Comparison of ENCODE assay signal across 1 cellular context in genomic region chr19:39480337-39481228, GRCh38.
TF ChIP-seq lines count a peak whose summit lies in the region.

TIMM50 (plus strand) TSS chr19:39480838; CDS start chr19:39480854, 16 bp downstream.

TF ChIP-seq in K562, 482 proteins besides CTCF, POLR2A, EP300 and RAD21 (continued from another document and continues in another):
- TF ChIP-seq ZNF655 (CRISPR knock-in tag; IDR thresholded peaks at IDR 0.05) (no peak), SAP30 (IDR thresholded peaks at IDR 0.05; ENCODE audit: borderline replicate concordance, insufficient read depth, low read depth, low read length, poor library complexity, severe bottlenecking) (peak; percentile 65), ZFX (CRISPR knock-in tag; IDR thresholded peaks at IDR 0.05) (peak; percentile 91), AFF4 (CRISPR knock-in tag; IDR thresholded peaks at IDR 0.05) (no peak; the same call in 1 of the 2 replicates), DPF2 (IDR thresholded peaks at IDR 0.05) (peak; percentile 72), CEBPB (tag; IDR thresholded peaks at IDR 0.05) (0 out of 2 replicates have a peak, but pooled peaks have one; percentile 25), PPARD (CRISPR knock-in tag; IDR thresholded peaks at IDR 0.05) (no peak), CREB3 (tag; conservative IDR thresholded peaks at IDR 0.05; ENCODE audit: low read depth) (no peak), FOXK1 (CRISPR knock-in tag; IDR thresholded peaks at IDR 0.05; ENCODE audit: borderline replicate concordance) (peak; percentile 85; the same call in 1 of the 2 replicates), RBFOX2 (IDR thresholded peaks at IDR 0.05; ENCODE audit: low read depth, low read length) (peak; percentile 96), SREBF2 (CRISPR knock-in tag; IDR thresholded peaks at IDR 0.05) (no peak), NR2C2 (CRISPR knock-in tag; IDR thresholded peaks at IDR 0.05) (peak; percentile 80), NR2C2 (tag; IDR thresholded peaks at IDR 0.05) (peak; percentile 85), ARID1B (IDR thresholded peaks at IDR 0.05) (peak; percentile 50; the same call in 1 of the 2 replicates), HMGXB4 (CRISPR knock-in tag; IDR thresholded peaks at IDR 0.05) (0 out of 2 replicates have a peak, but pooled peaks have one; percentile 15), PURB (CRISPR knock-in tag; IDR thresholded peaks at IDR 0.05; ENCODE audit: low read depth) (no peak), E2F8 (IDR thresholded peaks at IDR 0.05; ENCODE audit: low read depth, partially characterized antibody) (no peak), ZNF384 (IDR thresholded peaks at IDR 0.05; ENCODE audit: low read depth, low read length) (peak; percentile 48; the same call in 1 of the 2 replicates), AFF1 (IDR thresholded peaks at IDR 0.05; ENCODE audit: low read depth in 1 of 2, partially characterized antibody in 2 of 2) (peak in 1 of 2 experiments; percentile 53), NCOA1 (IDR thresholded peaks at IDR 0.05; ENCODE audit: low read depth) (no peak), DIDO1 (tag; IDR thresholded peaks at IDR 0.05; ENCODE audit: low read depth) (no peak), FOS (IDR thresholded peaks at IDR 0.05; ENCODE audit: extremely low read depth, insufficient read length) (no peak), HNRNPH1 (optimal IDR thresholded peaks at IDR 0.05; ENCODE audit: low read depth, low read length) (no peak), GABPB2 (CRISPR knock-in tag; conservative IDR thresholded peaks at IDR 0.05) (no peak), ZFP36 (IDR thresholded peaks at IDR 0.05; ENCODE audit: low read depth, low read length, partially characterized antibody) (no peak), KLF1 (tag; IDR thresholded peaks at IDR 0.05) (peak; percentile 92), RERE (CRISPR knock-in tag; IDR thresholded peaks at IDR 0.05; ENCODE audit: borderline replicate concordance) (no peak), NCOA6 (IDR thresholded peaks at IDR 0.05) (no peak), HINFP (tag; conservative IDR thresholded peaks at IDR 0.05; ENCODE audit: low read depth) (no peak), NCOA4 (IDR thresholded peaks at IDR 0.05; ENCODE audit: partially characterized antibody) (no peak)
